ENCODE assay signal across 21 cellular contexts in genomic region chr1:153312569-153313186, GRCh38. TPM values are rescaled to one million over a fixed set of nuclear protein-coding genes. Genes with fewer than 3 reads are reported as not detected.
A peak's percentile ranks its signal among the peaks of the same experiment; 100 is the strongest.
DNase-seq lines count a peak whose midpoint lies in the region; ATAC-seq and TF ChIP-seq lines count a peak whose summit lies in the region.
"Had no signal": no experiment of that assay in that cellular context is flagged by ENCODE, and none has a peak within 500 bp of the region (broad histone marks: within the 10 kb centered on the region; RNA-seq: fewer than 3 reads in every experiment).

TSS of gene PGLYRP3 (minus strand) at chr1:153312952. CDS start at chr1:153310665, 2,287 bp downstream.

- peak; percentile 58 for TF ChIP-seq CTCF in OCI-LY3 (IDR thresholded peaks at IDR 0.05; ENCODE audit: low read depth, low read length)
- no peak for TF ChIP-seq CTCF in upper lobe of right lung (IDR thresholded peaks at IDR 0.05)
- no peak for TF ChIP-seq CTCF in hepatocyte (IDR thresholded peaks at IDR 0.05; ENCODE audit: poor library complexity)

- no peaks in the 10 kb centered on the region for H3K9me2 ChIP-seq in hepatocyte (replicated peaks; ENCODE audit: insufficient read depth)

- peak; percentile 36 for ATAC-seq in upper lobe of right lung
- no peak for ATAC-seq in HG03469 (IDR thresholded peaks at IDR 0.05; ENCODE audit: unreplicated experiment)
- ATAC-seq: activated CD8-positive, alpha-beta T cell treated with anti-CD3 and anti-CD28 coated beads, Interleukin-2, amount 10 ng/mL, durations not matched to agents 7 days and 5 days; stimulated activated naive CD8-positive, alpha-beta T cell treated with anti-CD3 and anti-CD28 coated beads, Interleukin-15, Interleukin-2, amounts not matched to agents 100 U/mL and 50 U/mL, for 24 hours; T-helper 17 cell had no signal

- intact Hi-C loops in upper lobe of right lung (cut with DNase I): no loop called here

- H3K27me3 ChIP-seq in OCI-LY3 (ENCODE audit: low read depth, low read length): 0 out of 2 replicates have a peak, but pooled peaks cover 8% of the 10 kb centered on the region
- peaks cover 5% of the 10 kb centered on the region for H3K27me3 ChIP-seq in upper lobe of right lung
- no peaks in the 10 kb centered on the region for H3K27me3 ChIP-seq in hepatocyte
- H3K27me3 ChIP-seq: right atrium auricular region had no signal

- H3K4me3 ChIP-seq in OCI-LY3 (ENCODE audit: low read length) (no peak within 1 kb of the TSS), upper lobe of right lung (no peak within 1 kb of the TSS), hepatocyte (no peak within 1 kb of the TSS)
- H3K4me3 ChIP-seq: lower lobe of right lung, right atrium auricular region had no signal

- no peak within 1 kb of the TSS for H3K27ac ChIP-seq in OCI-LY3 (ENCODE audit: low read length)
- peak within 1 kb of the TSS; percentile 21 for H3K27ac ChIP-seq in epithelial cell of prostate
- H3K27ac ChIP-seq in upper lobe of right lung: no peak within 1 kb of the TSS
- H3K27ac ChIP-seq in hepatocyte: no peak within 1 kb of the TSS
- H3K27ac ChIP-seq: HL-60, lower lobe of right lung, right atrium auricular region had no signal

- DNase-seq in NCI-H82 (lab: John Stamatoyannopoulos, UW) (peak; percentile 27), NCI-H82 treated with DMSO at 0.1 percent for 48 hours (lab: John Stamatoyannopoulos, UW; ENCODE audit: unreplicated experiment) (no peak), epithelial cell of prostate (ENCODE audit: low read depth, low spot score) (no peak), upper lobe of right lung (no peak), hepatocyte (ENCODE audit: low spot score) (no peak)
- DNase-seq in NK-92 treated with Interleukin-12 subunit alpha and Interleukin-12 subunit beta, amount 100 ng/mL, for 24 hours (lab: John Stamatoyannopoulos, UW): no peak
- DNase-seq: activated B cell treated with CpG ODN at 0.5 μM for 24 hours; activated CD8-positive, alpha-beta T cell treated with anti-CD3 and anti-CD28 coated beads, Interleukin-2, amount 10 ng/mL, durations not matched to agents 7 days and 5 days; activated T-cell treated with anti-CD3 and anti-CD28 coated beads, Interleukin-2, amount 50 U/mL, for 48 hours; CD4-positive, alpha-beta T cell; GOT3; lower lobe of right lung; occipital lobe; SIG-M5; stimulated activated naive CD8-positive, alpha-beta T cell treated with anti-CD3 and anti-CD28 coated beads, Interleukin-15, Interleukin-2, amounts not matched to agents 100 U/mL and 50 U/mL, for 24 hours; T-helper 17 cell; trophoblast cell had no signal

- 56% methylated on average over 5 of the region's 5 CpGs for WGBS in hepatocyte (ENCODE audit: low lambda C conversion rate, missing lambda C conversion rate)

- H3K9me3 ChIP-seq in OCI-LY3 (ENCODE audit: insufficient read depth, low read length) (no peaks in the 10 kb centered on the region), upper lobe of right lung (no peaks in the 10 kb centered on the region), hepatocyte (ENCODE audit: low read depth) (no peaks in the 10 kb centered on the region)
- H3K9me3 ChIP-seq: lower lobe of right lung, right atrium auricular region had no signal

- H3K4me2 ChIP-seq in OCI-LY3 (ENCODE audit: low read length) (no peak within 1 kb of the TSS), hepatocyte (no peak within 1 kb of the TSS)

- H3K36me3 ChIP-seq in OCI-LY3 (replicated peaks; ENCODE audit: low read depth, low read length) (no peaks in the 10 kb centered on the region), upper lobe of right lung (no peaks in the 10 kb centered on the region), hepatocyte (replicated peaks; ENCODE audit: insufficient read depth, low read depth) (no peaks in the 10 kb centered on the region)
- H3K36me3 ChIP-seq: lower lobe of right lung, right atrium auricular region had no signal

- H3K4me1 ChIP-seq in OCI-LY3 (ENCODE audit: low read length) (peaks cover 28% of the 10 kb centered on the region), upper lobe of right lung (no peaks in the 10 kb centered on the region), hepatocyte (ENCODE audit: insufficient read depth) (no peaks in the 10 kb centered on the region)
- H3K4me1 ChIP-seq: lower lobe of right lung, right atrium auricular region had no signal

- H2AFZ ChIP-seq in OCI-LY3 (ENCODE audit: low read depth, low read length) (no peak within 1 kb of the TSS), hepatocyte (no peak within 1 kb of the TSS)

- no peaks in the 10 kb centered on the region for H3K79me2 ChIP-seq in OCI-LY3 (ENCODE audit: low read length)
- H3K79me2 ChIP-seq in hepatocyte: no peaks in the 10 kb centered on the region

- no peaks in the 10 kb centered on the region for H4K20me1 ChIP-seq in OCI-LY3 (ENCODE audit: insufficient read depth, low read length)
- no peaks in the 10 kb centered on the region for H4K20me1 ChIP-seq in hepatocyte (ENCODE audit: insufficient read depth, poor library complexity, severe bottlenecking)

- H3K9ac ChIP-seq in OCI-LY3 (ENCODE audit: low read length): no peak within 1 kb of the TSS

RNA-seq across cellular contexts. Expression of gene PGLYRP3, which starts in this region (rescaled TPM):
- total RNA-seq in upper lobe of right lung (not detected), hepatocyte (not detected in 2 replicates)
- polyA plus RNA-seq in hepatocyte: not detected in 2 replicates
- total RNA-seq: activated B cell treated with CpG ODN at 0.5 μM for 24 hours; activated CD8-positive, alpha-beta T cell treated with anti-CD3 and anti-CD28 coated beads, Interleukin-2, amount 10 ng/mL, durations not matched to agents 7 days and 5 days; CD4-positive, alpha-beta T cell; lower lobe of right lung; occipital lobe; right atrium auricular region; T-helper 17 cell had no signal

Comparison
In these comparisons a context has a peak if more than half of its experiments do, and no peak if none do; other contexts are left out.
1. Peak in ATAC-seq in upper lobe of right lung; RNA of the gene not detected or under 1 TPM.